In genomic region chr4:67575232-67575888, GRCh38 we compare ENCODE assay signal across 9 cellular contexts. TPM values are rescaled to one million over a fixed set of nuclear protein-coding genes. Genes with fewer than 3 reads are reported as not detected.
DNase-seq lines count a peak whose midpoint lies in the region; ATAC-seq, FAIRE-seq and TF ChIP-seq lines count a peak whose summit lies in the region.
"Had no signal": no experiment of that assay in that cellular context is flagged by ENCODE, and none has a peak within 500 bp of the region (broad histone marks: within the 10 kb centered on the region; RNA-seq: fewer than 3 reads in every experiment).

No MANE protein-coding gene starts in this region.

- H3K9me3 ChIP-seq in HUES6 (ENCODE audit: control insufficient read depth, insufficient read depth, low read depth, low read length) (no peaks in the 10 kb centered on the region), spleen (no peaks in the 10 kb centered on the region)

- H3K4me1 ChIP-seq in HUES6 (ENCODE audit: control insufficient read depth, insufficient read depth, low read length) (peaks cover 7% of the 10 kb centered on the region; the same call in 1 of the 2 replicates), spleen (peaks cover 3 to 68% (median 18%) of the 10 kb centered on the region in 6 donors)

- peaks cover 52 to 73% (median 57%) of the 10 kb centered on the region in 3 donors for H3K4me1 Mint-ChIP-seq in T-cell

- H3K36me3 Mint-ChIP-seq in T-cell, result peaks cover 8% of the 10 kb centered on the region

- H3K27me3 ChIP-seq in HUES6 (ENCODE audit: control insufficient read depth, insufficient read depth, low read length) (no peaks in the 10 kb centered on the region), spleen (replicated peaks in 1 of 7) (no peaks in the 10 kb centered on the region)

- H3K27ac Mint-ChIP-seq in T-cell, result peak overlapping the region; percentile 74 to 86

- intact Hi-C loops in spleen (cut with DNase I; ENCODE audit: low total_unique reads), result no loop called here

- no peaks in the 10 kb centered on the region for H3K27me3 Mint-ChIP-seq in T-cell

- 31 to 42% (median 33%) methylated on average over 9 of the region's 9 CpGs for WGBS in spleen, 5 donors

- DNase-seq in GM12892 (ENCODE audit: insufficient read length) (no peak), T-cell (peak in 4 of 34 experiments; percentile 7 to 35 (median 16)), spleen (no peak), urothelium cell line (ENCODE audit: low spot score) (no peak), omental fat pad (ENCODE audit: low spot score) (no peak), hippocampal formation (lab: John Stamatoyannopoulos, UW) (no peak)
- DNase-seq: IMR-90 had no signal

- H3K9me3 Mint-ChIP-seq in T-cell, result no peaks in the 10 kb centered on the region

- H3K4me3 ChIP-seq in HUES6 (ENCODE audit: low read depth, low read length) (no peak overlapping the region), spleen (no peak overlapping the region)

- peak overlapping the region; percentile 34 to 57 (median 47) for H3K4me3 Mint-ChIP-seq in T-cell

- no peak for TF ChIP-seq POLR2A in GM12892 (IDR thresholded peaks at IDR 0.05; ENCODE audit: low read depth, low read length)
- no peak for TF ChIP-seq POLR2A in spleen (IDR thresholded peaks at IDR 0.05)

- CTCF ChIA-PET in T-cell (lab: Charles Lee), result interaction anchor here in 1 of 2 donors (0.9 kb wide), 1 partner anchor 10 kb away, joined by 8 read pairs; no protein-coding TSS in a partner anchor

- TF ChIP-seq CTCF in spleen (IDR thresholded peaks at IDR 0.05 in 8 of 11, conservative IDR thresholded peaks at IDR 0.05 in 3 of 11) (no peak), omental fat pad (IDR thresholded peaks at IDR 0.05) (no peak)

- H3K9ac ChIP-seq in HUES6 (ENCODE audit: low read length), result no peak overlapping the region

- ATAC-seq in GM21576 (IDR thresholded peaks at IDR 0.05; ENCODE audit: unreplicated experiment) (peak; percentile 92), T-cell (replicated peaks in 1 of 4) (peak; percentile 71 to 89 (median 83)), omental fat pad (ENCODE audit: low FRiP score) (no peak)

- H3K27ac ChIP-seq in HUES6 (ENCODE audit: low read depth, low read length) (peak overlapping the region; percentile 50; the same call in 1 of the 2 replicates), spleen (peak overlapping the region in 7 of 8 donors; percentile 35 to 79 (median 70))

- H3K36me3 ChIP-seq in HUES6 (ENCODE audit: control insufficient read depth, insufficient read depth, low read length) (no peaks in the 10 kb centered on the region), spleen (peaks cover 0 to 30% (median 0%) of the 10 kb centered on the region in 6 donors)

- FAIRE-seq in GM12892 (lab: Jason Lieb, UNC) (peak; percentile 96), urothelium cell line (lab: Jason Lieb, UNC) (no peak)

- POLR2A ChIA-PET in T-cell (lab: Charles Lee), result no interaction called here

RNA-seq across cellular contexts. Expression of gene STAP1, which starts 16.8 kb away (rescaled TPM):
- polyA plus RNA-seq in GM12892 (2012; ENCODE audit: missing spikeins), result 20.0 TPM
- total RNA-seq in T-cell, result 1 to 10 TPM; 1.6 to 8.0 (median 4.3) TPM
- 10 to 100 TPM; 22.3 to 40.1 (median 24.2) TPM for total RNA-seq in spleen
- 10 to 100 TPM; 37.8 to 74.1 (median 60.3) TPM for polyA plus RNA-seq in spleen
- total RNA-seq in omental fat pad, result under 1 TPM in 1 of 4 donors, not detected in 3; 0.56 TPM
- total RNA-seq: IMR-90 had no signal
- polyA plus RNA-seq: IMR-90 had no signal

RNA-seq across cellular contexts. Expression of gene CENPC, which starts 30.1 kb away (rescaled TPM):
- polyA plus RNA-seq in GM12892 (2012; ENCODE audit: missing spikeins), result 16.9 TPM
- total RNA-seq in T-cell (100 to 1,000 TPM in 1 of 5 donors, 10 to 100 TPM in 4; 38.4 to 101 (median 40.0) TPM), spleen (10 to 100 TPM; 32.5 to 60.2 (median 43.3) TPM), omental fat pad (10 to 100 TPM; 18.4 to 40.2 (median 20.5) TPM)
- 1 to 10 TPM; 5.4 to 7.1 (median 6.4) TPM for polyA plus RNA-seq in spleen
